In genomic region chr5:57836331-57836730, GRCh38 we compare ENCODE assay signal across 13 cellular contexts.
"Had no signal": no experiment of that assay in that cellular context is flagged by ENCODE, and none has a peak within 500 bp of the region (broad histone marks: within the 10 kb centered on the region; RNA-seq: fewer than 3 reads in every experiment).

No MANE protein-coding gene starts in this region.

- H3K9me3 ChIP-seq: prostate gland, right lobe of liver, testis had no signal

- H3K4me3 ChIP-seq: prostate gland, right lobe of liver, spleen, stomach, testis had no signal

- H3K27me3 ChIP-seq: right lobe of liver, spleen, stomach, testis had no signal

- H3K4me3 Mint-ChIP-seq: activated CD4-positive, alpha-beta T cell treated with anti-CD3 and anti-CD28 coated beads, Interleukin-2, amount 10 ng/mL, durations not matched to agents 24 days and 14 days; activated naive CD8-positive, alpha-beta T cell treated with anti-CD3 and anti-CD28 coated beads, Interleukin-2, amount 10 ng/mL, durations not matched to agents 7 days and 5 days; nephron had no signal

- ATAC-seq: left lobe of liver, right lobe of liver had no signal

- DNase-seq: activated CD4-positive, alpha-beta T cell treated with anti-CD3 and anti-CD28 coated beads, Interleukin-2, amount 10 ng/mL, durations not matched to agents 24 days and 14 days; activated CD4-positive, CD25-positive, alpha-beta regulatory T cell; activated naive CD8-positive, alpha-beta T cell treated with anti-CD3 and anti-CD28 coated beads, Interleukin-2, amount 10 ng/mL, durations not matched to agents 7 days and 5 days; effector memory CD4-positive, alpha-beta T cell; islet precursor cell; occipital lobe; right lobe of liver; spleen; stomach; testis had no signal

- H3K4me1 ChIP-seq: prostate gland, right lobe of liver, testis had no signal

- H3K36me3 Mint-ChIP-seq: activated naive CD8-positive, alpha-beta T cell treated with anti-CD3 and anti-CD28 coated beads, Interleukin-2, amount 10 ng/mL, durations not matched to agents 7 days and 5 days had no signal

- H3K36me3 ChIP-seq: prostate gland, right lobe of liver, spleen, stomach had no signal

- H3K27ac Mint-ChIP-seq: activated CD4-positive, alpha-beta T cell treated with anti-CD3 and anti-CD28 coated beads, Interleukin-2, amount 10 ng/mL, durations not matched to agents 24 days and 14 days; activated naive CD8-positive, alpha-beta T cell treated with anti-CD3 and anti-CD28 coated beads, Interleukin-2, amount 10 ng/mL, durations not matched to agents 7 days and 5 days had no signal

- H3K4me1 Mint-ChIP-seq: activated CD4-positive, alpha-beta T cell treated with anti-CD3 and anti-CD28 coated beads, Interleukin-2, amount 10 ng/mL, durations not matched to agents 24 days and 14 days; activated naive CD8-positive, alpha-beta T cell treated with anti-CD3 and anti-CD28 coated beads, Interleukin-2, amount 10 ng/mL, durations not matched to agents 7 days and 5 days had no signal

- H3K27ac ChIP-seq: prostate gland, right lobe of liver, spleen, stomach, testis had no signal

- H3K9me3 Mint-ChIP-seq: activated CD4-positive, alpha-beta T cell treated with anti-CD3 and anti-CD28 coated beads, Interleukin-2, amount 10 ng/mL, durations not matched to agents 24 days and 14 days; activated naive CD8-positive, alpha-beta T cell treated with anti-CD3 and anti-CD28 coated beads, Interleukin-2, amount 10 ng/mL, durations not matched to agents 7 days and 5 days; nephron had no signal

- H3K27me3 Mint-ChIP-seq: activated CD4-positive, alpha-beta T cell treated with anti-CD3 and anti-CD28 coated beads, Interleukin-2, amount 10 ng/mL, durations not matched to agents 24 days and 14 days had no signal
